Comparison of ENCODE assay signal across 11 cellular contexts in genomic region chr3:41267975-41268640, GRCh38.
DNase-seq lines count a peak whose midpoint lies in the region; TF ChIP-seq lines count a peak whose summit lies in the region.
"Had no signal": no experiment of that assay in that cellular context is flagged by ENCODE, and none has a peak within 500 bp of the region (broad histone marks: within the 10 kb centered on the region; RNA-seq: fewer than 3 reads in every experiment).

No MANE protein-coding gene starts in this region.

- no peak overlapping the region for H4K12ac ChIP-seq in trophoblast cell (ENCODE audit: low read depth, low read length)

- no peak overlapping the region for H2AK5ac ChIP-seq in trophoblast cell (ENCODE audit: low read length)

- H4K20me1 ChIP-seq in GM23248 (ENCODE audit: insufficient read depth) = no peaks in the 10 kb centered on the region

- H3K4me3 ChIP-seq in GM23248 (no peak overlapping the region), cardiac fibroblast (replicated peaks in 1 of 2; ENCODE audit: low read depth in 2 of 2, low read length in 2 of 2) (no peak overlapping the region), trophoblast cell (ENCODE audit: low read depth, low read length) (no peak overlapping the region)

- H3K36me3 ChIP-seq in GM23248 (ENCODE audit: low read depth) = no peaks in the 10 kb centered on the region
- H3K36me3 ChIP-seq in trophoblast cell (ENCODE audit: control insufficient read depth in 1 of 2, insufficient read depth in 2 of 2, low read length in 2 of 2) = no peaks in the 10 kb centered on the region

- H3K27ac ChIP-seq in GM23248 (0 out of 2 replicates have a peak overlapping the region, but pooled peaks have one; percentile 19), trophoblast cell (ENCODE audit: low read depth, low read length) (no peak overlapping the region)

- no peak overlapping the region for H4K91ac ChIP-seq in trophoblast cell (ENCODE audit: low read depth, low read length)

- H3K9me3 ChIP-seq in GM23248 (ENCODE audit: low read depth) (no peaks in the 10 kb centered on the region), trophoblast cell (ENCODE audit: insufficient read depth, low read depth, low read length) (no peaks in the 10 kb centered on the region)

- no peaks in the 10 kb centered on the region for H3F3A ChIP-seq in GM23248 (ENCODE audit: insufficient read depth)

- DNase-seq in GM23248 (peak; percentile 98), NCI-H226 (peak; percentile 86), cardiac fibroblast (ENCODE audit: low read depth in 2 of 2) (peak; percentile 84 to 98), trophoblast cell (peak; percentile 29 to 48), NCI-H446 treated with DMSO at 0.1 percent for 48 hours (lab: John Stamatoyannopoulos, UW) (no peak), GM19238 (ENCODE audit: insufficient read length, low spot score) (no peak)
- DNase-seq in activated CD4-positive, alpha-beta T cell treated with anti-CD3 and anti-CD28 coated beads for 48 hours = no peak
- DNase-seq: activated gamma-delta T cell treated with Interleukin-2 at 50 U/mL for 16 hours; naive thymus-derived CD8-positive, alpha-beta T cell; NCI-H1092 treated with DMSO at 0.1 percent for 48 hours; T-helper 2 cell had no signal

- H3K23ac ChIP-seq in trophoblast cell (ENCODE audit: low read length) = no peak overlapping the region

- in situ Hi-C loops in GM23248 (cut with MboI) = no loop called here

- H3K14ac ChIP-seq in trophoblast cell (ENCODE audit: low read length) = no peak overlapping the region

- no peak overlapping the region for H3K9ac ChIP-seq in GM23248
- no peak overlapping the region for H3K9ac ChIP-seq in trophoblast cell (ENCODE audit: low read length)

- no peaks in the 10 kb centered on the region for H3K79me1 ChIP-seq in trophoblast cell (ENCODE audit: low read length)

- WGBS in GM23248 (ENCODE audit: low coverage in 1 of 2, low lambda C conversion rate in 2 of 2, missing lambda C conversion rate in 2 of 2), 2 experiments = 72% methylated on average over 8 of the region's 8 CpGs
- no CpG with 5 or more reads among the region's 8 CpGs for WGBS in trophoblast cell (ENCODE audit: extremely low coverage, insufficient coverage, insufficient read length)

- H2AFZ ChIP-seq in GM23248 (no peak overlapping the region), trophoblast cell (ENCODE audit: insufficient read depth, low read length, poor library complexity) (no peak overlapping the region)

- no peak overlapping the region for H3K18ac ChIP-seq in trophoblast cell (ENCODE audit: low read length)

- no peak overlapping the region for H2BK120ac ChIP-seq in trophoblast cell (ENCODE audit: insufficient read depth, low read length, poor library complexity)

- no peak overlapping the region for H2BK12ac ChIP-seq in trophoblast cell (ENCODE audit: low read length)

- TF ChIP-seq CTCF in cardiac fibroblast (IDR thresholded peaks at IDR 0.05; ENCODE audit: low read depth, low read length) = no peak

- H3K4me2 ChIP-seq in GM23248 (ENCODE audit: unreplicated experiment) (peak overlapping the region; percentile 25), trophoblast cell (ENCODE audit: low read length) (no peak overlapping the region)

- no peaks in the 10 kb centered on the region for H3K9me2 ChIP-seq in GM23248 (ENCODE audit: insufficient read depth)

- H4K8ac ChIP-seq in trophoblast cell (ENCODE audit: low read depth, low read length) = no peak overlapping the region

- H2BK5ac ChIP-seq in trophoblast cell (ENCODE audit: low read depth, low read length, poor library complexity) = no peak overlapping the region

- H3K27me3 ChIP-seq in GM23248 (replicated peaks; ENCODE audit: insufficient read depth) = no peaks in the 10 kb centered on the region
- H3K27me3 ChIP-seq in trophoblast cell (ENCODE audit: insufficient read depth, low read length) = no peaks in the 10 kb centered on the region

- peaks cover 21% of the 10 kb centered on the region for H3K4me1 ChIP-seq in GM23248 (ENCODE audit: insufficient read depth)
- H3K4me1 ChIP-seq in trophoblast cell (ENCODE audit: control insufficient read depth in 1 of 2, insufficient read depth in 2 of 2, low read length in 2 of 2) = peaks cover 0 to 6% of the 10 kb centered on the region in 2 experiments

- H3K79me2 ChIP-seq in GM23248 (ENCODE audit: insufficient read depth) (no peaks in the 10 kb centered on the region), trophoblast cell (ENCODE audit: control insufficient read depth, insufficient read depth, low read length, poor library complexity) (no peaks in the 10 kb centered on the region)

- H3K4ac ChIP-seq in trophoblast cell (ENCODE audit: low read depth, low read length) = no peak overlapping the region

Comparison
In these comparisons a context has a peak if more than half of its experiments do, and no peak if none do; other contexts are left out.
1. DNase-seq: peak in GM23248 (single experiment), NCI-H226 (single experiment), cardiac fibroblast (2 of 2) and trophoblast cell (2 of 2); none in activated CD4-positive, alpha-beta T cell treated with anti-CD3 and anti-CD28 coated beads for 48 hours (single experiment), NCI-H446 treated with DMSO at 0.1 percent for 48 hours (single experiment) and GM19238 (single experiment).